1 cellular context compared by ENCODE assay signal in genomic region chr2:179917272-179917671, GRCh38.
A peak's percentile ranks its signal among the peaks of the same experiment; 100 is the strongest.
TF ChIP-seq lines count a peak whose summit lies in the region.

No MANE protein-coding gene starts in this region.

TF ChIP-seq in liver, 16 proteins besides CTCF, POLR2A, EP300 and RAD21 (continued from another document):
- TF ChIP-seq NR2F2 (IDR thresholded peaks at IDR 0.05) (no peak), JUND (IDR thresholded peaks at IDR 0.05) (peak; percentile 94 to 97), HNF4A (conservative IDR thresholded peaks at IDR 0.05) (peak; percentile 69 to 81), EGR1 (IDR thresholded peaks at IDR 0.05; ENCODE audit: low read depth in 2 of 2) (no peak)
- TF ChIP-seq, protein P1, sequence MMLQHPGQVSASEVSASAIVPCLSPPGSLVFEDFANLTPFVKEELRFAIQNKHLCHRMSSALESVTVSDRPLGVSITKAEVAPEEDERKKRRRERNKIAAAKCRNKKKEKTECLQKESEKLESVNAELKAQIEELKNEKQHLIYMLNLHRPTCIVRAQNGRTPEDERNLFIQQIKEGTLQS (IDR thresholded peaks at IDR 0.05) = peak; percentile 88
